ENCODE assay signal across 18 cellular contexts in genomic region chr1:86441581-86441980, GRCh38. TPM values are rescaled to one million over a fixed set of nuclear protein-coding genes. Genes with fewer than 3 reads are reported as not detected.
A peak's percentile ranks its signal among the peaks of the same experiment; 100 is the strongest.
DNase-seq lines count a peak whose midpoint lies in the region; ATAC-seq and TF ChIP-seq lines count a peak whose summit lies in the region.
"Had no signal": no experiment of that assay in that cellular context is flagged by ENCODE, and none has a peak within 500 bp of the region (broad histone marks: within the 10 kb centered on the region; RNA-seq: fewer than 3 reads in every experiment).

No MANE protein-coding gene starts in this region.

- H2BK120ac ChIP-seq in neuronal stem cell (ENCODE audit: low read depth, low read length): no peak overlapping the region

- H3K4me3 ChIP-seq in MM.1S (ENCODE audit: low read length) (no peak overlapping the region), neuronal stem cell (ENCODE audit: low read length in 2 of 2) (no peak overlapping the region)
- no peak overlapping the region for H3K4me3 ChIP-seq in naive thymus-derived CD4-positive, alpha-beta T cell (ENCODE audit: low read length)
- H3K4me3 ChIP-seq: right atrium auricular region had no signal

- no peak overlapping the region for H3K4ac ChIP-seq in neuronal stem cell (ENCODE audit: low read length)

- peak; percentile 9 for DNase-seq in activated CD8-positive, alpha-beta memory T cell treated with anti-CD3 and anti-CD28 coated beads, Interleukin-2, amount 50 U/mL, for 1 hour (ENCODE audit: extremely low read depth)
- DNase-seq in activated CD8-positive, alpha-beta memory T cell treated with anti-CD3 and anti-CD28 coated beads, Interleukin-2, amount 10 ng/mL, durations not matched to agents 7 days and 5 days: no peak
- DNase-seq in MM.1S (peak; percentile 75), T-helper 17 cell (peak in 1 of 3 donors; percentile 8), cerebellar cortex (ENCODE audit: low spot score) (no peak), neuronal stem cell (ENCODE audit: low spot score) (no peak), left ventricle myocardium superior (no peak)
- DNase-seq in naive thymus-derived CD4-positive, alpha-beta T cell: peak in 8 of 9 donors; percentile 8 to 78 (median 64)
- DNase-seq: EL; foreskin keratinocyte; left cardiac atrium; NCI-H2029 treated with DMSO at 0.1 percent for 48 hours; NCI-H526 treated with DMSO at 0.1 percent for 48 hours; stimulated activated naive CD8-positive, alpha-beta T cell treated with anti-CD3 and anti-CD28 coated beads, Interleukin-15, amount 100 ng/mL, for 72 hours had no signal

- no peaks in the 10 kb centered on the region for H3K79me2 ChIP-seq in MM.1S (ENCODE audit: low read length)

- H3K9me3 ChIP-seq in MM.1S (replicated peaks; ENCODE audit: insufficient read depth, low read length) (no peaks in the 10 kb centered on the region), T-helper 17 cell (ENCODE audit: control insufficient read depth, low read length, poor library complexity, severe bottlenecking) (no peaks in the 10 kb centered on the region), neuronal stem cell (replicated peaks in 1 of 2; ENCODE audit: control insufficient read depth in 2 of 2, insufficient read depth in 1 of 2, low read depth in 1 of 2, low read length in 2 of 2) (no peaks in the 10 kb centered on the region)
- H3K9me3 ChIP-seq in naive thymus-derived CD4-positive, alpha-beta T cell (ENCODE audit: control insufficient read depth in 2 of 3, low read length in 3 of 3): no peaks in the 10 kb centered on the region
- H3K9me3 ChIP-seq: right atrium auricular region had no signal

- H3K36me3 ChIP-seq in MM.1S (replicated peaks; ENCODE audit: insufficient read depth, low read length): no peaks in the 10 kb centered on the region
- H3K36me3 ChIP-seq in naive thymus-derived CD4-positive, alpha-beta T cell (ENCODE audit: control insufficient read depth in 2 of 3, insufficient read depth in 3 of 3, low read length in 3 of 3): no peaks in the 10 kb centered on the region
- H3K36me3 ChIP-seq in neuronal stem cell (replicated peaks in 1 of 2; ENCODE audit: control insufficient read depth in 2 of 2, insufficient read depth in 2 of 2, low read length in 2 of 2): no peaks in the 10 kb centered on the region
- H3K36me3 ChIP-seq: right atrium auricular region had no signal

- H3K18ac ChIP-seq in neuronal stem cell (ENCODE audit: low read length): no peak overlapping the region

- H2BK12ac ChIP-seq in neuronal stem cell (ENCODE audit: low read length): no peak overlapping the region

- intact Hi-C loops in naive thymus-derived CD4-positive, alpha-beta T cell (cut with micrococcal nuclease): loop anchor here in 1 of 2 donors (1.0 kb wide), 2 partner anchors 17 to 22 kb away; no protein-coding TSS in a partner anchor
- intact Hi-C loops in left ventricle myocardium superior (cut with micrococcal nuclease): no loop called here

- H3K4me1 Mint-ChIP-seq in activated CD8-positive, alpha-beta memory T cell treated with anti-CD3 and anti-CD28 coated beads, Interleukin-2, amount 10 ng/mL, durations not matched to agents 7 days and 5 days: no peaks in the 10 kb centered on the region
- peaks cover 11% of the 10 kb centered on the region for H3K4me1 Mint-ChIP-seq in T-helper 17 cell
- H3K4me1 Mint-ChIP-seq in naive thymus-derived CD4-positive, alpha-beta T cell: peaks cover 0 to 13% (median 10%) of the 10 kb centered on the region in 7 donors

- 0 out of 2 replicates have a peak, but pooled peaks cover 4% of the 10 kb centered on the region for H3F3A ChIP-seq in MM.1S (ENCODE audit: insufficient read depth, low read length)

- H4K8ac ChIP-seq in neuronal stem cell (ENCODE audit: low read depth, low read length): no peak overlapping the region

- H3K9ac ChIP-seq in MM.1S (ENCODE audit: low read length): no peak overlapping the region
- H3K9ac ChIP-seq in neuronal stem cell (ENCODE audit: low read depth, low read length, poor library complexity): no peak overlapping the region

- no peak for TF ChIP-seq CTCF in MM.1S (IDR thresholded peaks at IDR 0.05; ENCODE audit: low read length)

- CTCF ChIA-PET in activated CD8-positive, alpha-beta memory T cell treated with anti-CD3 and anti-CD28 coated beads, Interleukin-2, amount 10 ng/mL, durations not matched to agents 7 days and 5 days (lab: Charles Lee): no interaction called here
- CTCF ChIA-PET in naive thymus-derived CD4-positive, alpha-beta T cell (lab: Charles Lee): interaction anchor here (1.1 to 1.4 kb wide), 4 partner anchors 38 to 63 kb away, joined by 3 to 4 read pairs (median 4); no protein-coding TSS in a partner anchor

- no peak overlapping the region for H2BK15ac ChIP-seq in neuronal stem cell (ENCODE audit: low read length)

- no peak overlapping the region for H3K27ac Mint-ChIP-seq in activated CD8-positive, alpha-beta memory T cell treated with anti-CD3 and anti-CD28 coated beads, Interleukin-2, amount 10 ng/mL, durations not matched to agents 7 days and 5 days
- H3K27ac Mint-ChIP-seq in T-helper 17 cell: no peak overlapping the region
- H3K27ac Mint-ChIP-seq in naive thymus-derived CD4-positive, alpha-beta T cell: peak overlapping the region in 1 of 9 donors; percentile 6
- H3K27ac Mint-ChIP-seq: activated naive CD4-positive, alpha-beta T cell treated with anti-CD3 and anti-CD28 coated beads, Interleukin-2, amount 50 U/mL, for 24 hours; stimulated activated naive CD8-positive, alpha-beta T cell treated with anti-CD3 and anti-CD28 coated beads, Interleukin-15, amount 100 ng/mL, for 72 hours had no signal

- no peak overlapping the region for H2BK5ac ChIP-seq in neuronal stem cell (ENCODE audit: low read length)

- H3K27me3 ChIP-seq in MM.1S (replicated peaks; ENCODE audit: insufficient read depth, low read length) (no peaks in the 10 kb centered on the region), neuronal stem cell (ENCODE audit: control insufficient read depth in 3 of 3, insufficient read depth in 3 of 3, low read depth in 1 of 3, low read length in 3 of 3) (no peaks in the 10 kb centered on the region)
- H3K27me3 ChIP-seq in naive thymus-derived CD4-positive, alpha-beta T cell (ENCODE audit: control insufficient read depth in 2 of 2, insufficient read depth in 2 of 2, low read length in 2 of 2): no peaks in the 10 kb centered on the region
- H3K27me3 ChIP-seq: foreskin keratinocyte, right atrium auricular region had no signal

- WGBS in neuronal stem cell (ENCODE audit: extremely low coverage in 2 of 2, insufficient read length in 2 of 2, insufficient replicate concordance in 1 of 2), 2 donors: no CpG with 5 or more reads among the region's 2 CpGs

- no peaks in the 10 kb centered on the region for H4K20me1 ChIP-seq in MM.1S (ENCODE audit: insufficient read depth, low read length)

- H3K4me1 ChIP-seq in MM.1S (ENCODE audit: low read length) (peaks cover 6% of the 10 kb centered on the region; the same call in 1 of the 2 replicates), neuronal stem cell (ENCODE audit: control insufficient read depth in 2 of 2, insufficient read depth in 1 of 2, low read depth in 1 of 2, low read length in 2 of 2) (no peaks in the 10 kb centered on the region)
- peaks cover 0 to 12% of the 10 kb centered on the region in 2 donors for H3K4me1 ChIP-seq in naive thymus-derived CD4-positive, alpha-beta T cell (ENCODE audit: control insufficient read depth in 2 of 2, insufficient read depth in 2 of 2, low read length in 2 of 2)
- H3K4me1 ChIP-seq: foreskin keratinocyte, right atrium auricular region had no signal

- H3K4me2 ChIP-seq in MM.1S (ENCODE audit: low read depth, low read length) (no peak overlapping the region), neuronal stem cell (ENCODE audit: insufficient read depth, low read length, poor library complexity, severe bottlenecking) (no peak overlapping the region)

- no peak overlapping the region for H3K14ac ChIP-seq in neuronal stem cell (ENCODE audit: low read length)

- ATAC-seq in activated CD8-positive, alpha-beta memory T cell treated with anti-CD3 and anti-CD28 coated beads, Interleukin-2, amount 10 ng/mL, durations not matched to agents 7 days and 5 days: no peak
- ATAC-seq in T-helper 17 cell (peak; percentile 96), left ventricle myocardium superior (no peak)
- peak; percentile 94 for ATAC-seq in naive thymus-derived CD4-positive, alpha-beta T cell
- ATAC-seq: foreskin keratinocyte; left cardiac atrium; stimulated activated naive CD8-positive, alpha-beta T cell treated with anti-CD3 and anti-CD28 coated beads, Interleukin-15, amount 100 ng/mL, for 72 hours had no signal

- H2AFZ ChIP-seq in MM.1S (ENCODE audit: low read length) (no peak overlapping the region), neuronal stem cell (ENCODE audit: low read length) (no peak overlapping the region)

- no peak overlapping the region for H2AK5ac ChIP-seq in neuronal stem cell (ENCODE audit: low read depth, low read length)

- no peaks in the 10 kb centered on the region for H3K9me3 Mint-ChIP-seq in activated CD8-positive, alpha-beta memory T cell treated with anti-CD3 and anti-CD28 coated beads, Interleukin-2, amount 10 ng/mL, durations not matched to agents 7 days and 5 days (ENCODE audit: low read depth)
- peaks cover 0 to 2% (median 0%) of the 10 kb centered on the region in 11 donors for H3K9me3 Mint-ChIP-seq in naive thymus-derived CD4-positive, alpha-beta T cell
- H3K9me3 Mint-ChIP-seq: activated naive CD4-positive, alpha-beta T cell treated with anti-CD3 and anti-CD28 coated beads, Interleukin-2, amount 50 U/mL, for 24 hours; stimulated activated naive CD8-positive, alpha-beta T cell treated with anti-CD3 and anti-CD28 coated beads, Interleukin-15, amount 100 ng/mL, for 72 hours had no signal

- H3K27ac ChIP-seq in MM.1S (ENCODE audit: low read length) (no peak overlapping the region), neuronal stem cell (replicated peaks; ENCODE audit: low read length) (no peak overlapping the region)
- no peak overlapping the region for H3K27ac ChIP-seq in naive thymus-derived CD4-positive, alpha-beta T cell (ENCODE audit: low read depth, low read length)
- H3K27ac ChIP-seq: foreskin keratinocyte, right atrium auricular region, VCaP had no signal

- H3K36me3 Mint-ChIP-seq in activated CD8-positive, alpha-beta memory T cell treated with anti-CD3 and anti-CD28 coated beads, Interleukin-2, amount 10 ng/mL, durations not matched to agents 7 days and 5 days: no peaks in the 10 kb centered on the region
- H3K36me3 Mint-ChIP-seq in T-helper 17 cell (ENCODE audit: low read depth): no peaks in the 10 kb centered on the region
- no peaks in the 10 kb centered on the region for H3K36me3 Mint-ChIP-seq in naive thymus-derived CD4-positive, alpha-beta T cell
- H3K36me3 Mint-ChIP-seq: activated naive CD4-positive, alpha-beta T cell treated with anti-CD3 and anti-CD28 coated beads, Interleukin-2, amount 50 U/mL, for 24 hours had no signal

- H4K91ac ChIP-seq in neuronal stem cell (ENCODE audit: low read depth, low read length, poor library complexity): no peak overlapping the region

- no peaks in the 10 kb centered on the region for H3K9me2 ChIP-seq in MM.1S (replicated peaks; ENCODE audit: insufficient read depth, low read length)

- no peaks in the 10 kb centered on the region for H3K79me1 ChIP-seq in neuronal stem cell (ENCODE audit: low read depth, low read length)

- H3K4me3 Mint-ChIP-seq in activated CD8-positive, alpha-beta memory T cell treated with anti-CD3 and anti-CD28 coated beads, Interleukin-2, amount 10 ng/mL, durations not matched to agents 7 days and 5 days: no peak overlapping the region
- no peak overlapping the region for H3K4me3 Mint-ChIP-seq in T-helper 17 cell
- H3K4me3 Mint-ChIP-seq in naive thymus-derived CD4-positive, alpha-beta T cell: peak overlapping the region in 7 of 10 donors; percentile 3 to 42 (median 8)
- H3K4me3 Mint-ChIP-seq: activated naive CD4-positive, alpha-beta T cell treated with anti-CD3 and anti-CD28 coated beads, Interleukin-2, amount 50 U/mL, for 24 hours; stimulated activated naive CD8-positive, alpha-beta T cell treated with anti-CD3 and anti-CD28 coated beads, Interleukin-15, amount 100 ng/mL, for 72 hours had no signal

- peaks cover 21% of the 10 kb centered on the region for H3K27me3 Mint-ChIP-seq in activated CD8-positive, alpha-beta memory T cell treated with anti-CD3 and anti-CD28 coated beads, Interleukin-2, amount 10 ng/mL, durations not matched to agents 7 days and 5 days
- H3K27me3 Mint-ChIP-seq in T-helper 17 cell: peaks cover 25% of the 10 kb centered on the region
- H3K27me3 Mint-ChIP-seq in naive thymus-derived CD4-positive, alpha-beta T cell: peaks cover 0 to 18% (median 11%) of the 10 kb centered on the region in 5 donors
- H3K27me3 Mint-ChIP-seq: activated naive CD4-positive, alpha-beta T cell treated with anti-CD3 and anti-CD28 coated beads, Interleukin-2, amount 50 U/mL, for 24 hours; stimulated activated naive CD8-positive, alpha-beta T cell treated with anti-CD3 and anti-CD28 coated beads, Interleukin-15, amount 100 ng/mL, for 72 hours had no signal

- H3K23ac ChIP-seq in neuronal stem cell (ENCODE audit: low read depth, low read length, poor library complexity): no peak overlapping the region

- POLR2A ChIA-PET in naive thymus-derived CD4-positive, alpha-beta T cell (lab: Charles Lee): interaction anchor here (0.5 to 2.2 kb wide), 2 partner anchors 11 to 262 kb away, joined by 3 to 6 read pairs; no protein-coding TSS in a partner anchor

RNA-seq across cellular contexts. Expression of gene CLCA2, which starts 17.6 kb away (rescaled TPM):
- total RNA-seq in activated CD8-positive, alpha-beta memory T cell treated with anti-CD3 and anti-CD28 coated beads, Interleukin-2, amount 10 ng/mL, durations not matched to agents 7 days and 5 days: not detected
- total RNA-seq in T-helper 17 cell (not detected), left ventricle myocardium superior (not detected)
- total RNA-seq in naive thymus-derived CD4-positive, alpha-beta T cell: not detected
- not detected for polyA plus RNA-seq in naive thymus-derived CD4-positive, alpha-beta T cell
- not detected for polyA plus RNA-seq in neuronal stem cell (2013, experiment 1 of 2)
- polyA plus RNA-seq in neuronal stem cell (2013, experiment 2 of 2): not detected
- total RNA-seq: right atrium auricular region had no signal

RNA-seq across cellular contexts. Expression of gene CLCA1, which starts 27.1 kb away (rescaled TPM):
- total RNA-seq in activated CD8-positive, alpha-beta memory T cell treated with anti-CD3 and anti-CD28 coated beads, Interleukin-2, amount 10 ng/mL, durations not matched to agents 7 days and 5 days: not detected
- not detected for total RNA-seq in T-helper 17 cell
- not detected for total RNA-seq in naive thymus-derived CD4-positive, alpha-beta T cell
- polyA plus RNA-seq in naive thymus-derived CD4-positive, alpha-beta T cell: not detected
- not detected for polyA plus RNA-seq in neuronal stem cell (2013, experiment 1 of 2)
- polyA plus RNA-seq in neuronal stem cell (2013, experiment 2 of 2): not detected
- total RNA-seq in left ventricle myocardium superior: not detected
- total RNA-seq: foreskin keratinocyte, left cardiac atrium, right atrium auricular region, RPMI7951 had no signal
- polyA plus RNA-seq: foreskin keratinocyte had no signal

RNA-seq across cellular contexts. Expression of gene ODF2L, which starts 45.5 kb away (rescaled TPM):
- 10 to 100 TPM; 45.6 to 69.2 TPM for total RNA-seq in activated CD8-positive, alpha-beta memory T cell treated with anti-CD3 and anti-CD28 coated beads, Interleukin-2, amount 10 ng/mL, durations not matched to agents 7 days and 5 days
- total RNA-seq in T-helper 17 cell (100 to 1,000 TPM; 122 to 145 TPM), left ventricle myocardium superior (7.6 TPM)
- 10 to 100 TPM; 50.3 to 75.3 (median 52.2) TPM for total RNA-seq in naive thymus-derived CD4-positive, alpha-beta T cell
- 10 to 100 TPM; 22.8 to 30.8 TPM for polyA plus RNA-seq in naive thymus-derived CD4-positive, alpha-beta T cell
- polyA plus RNA-seq in neuronal stem cell (2013, experiment 1 of 2): 37.1 TPM
- 37.9 TPM for polyA plus RNA-seq in neuronal stem cell (2013, experiment 2 of 2)

Comparison
In these comparisons a context has a peak if more than half of its experiments do, and no peak if none do; other contexts are left out.
1. DNase-seq: peak in activated CD8-positive, alpha-beta memory T cell treated with anti-CD3 and anti-CD28 coated beads, Interleukin-2, amount 50 U/mL, for 1 hour (single experiment), MM.1S (single experiment) and naive thymus-derived CD4-positive, alpha-beta T cell (8 of 9); none in activated CD8-positive, alpha-beta memory T cell treated with anti-CD3 and anti-CD28 coated beads, Interleukin-2, amount 10 ng/mL, durations not matched to agents 7 days and 5 days (single experiment), cerebellar cortex (single experiment), neuronal stem cell (single experiment) and left ventricle myocardium superior (single experiment).
2. ATAC-seq: peak in T-helper 17 cell (single experiment) and naive thymus-derived CD4-positive, alpha-beta T cell (single experiment); none in activated CD8-positive, alpha-beta memory T cell treated with anti-CD3 and anti-CD28 coated beads, Interleukin-2, amount 10 ng/mL, durations not matched to agents 7 days and 5 days (single experiment) and left ventricle myocardium superior (single experiment).
3. H3K4me3 Mint-ChIP-seq: peak in naive thymus-derived CD4-positive, alpha-beta T cell (7 of 10); none in activated CD8-positive, alpha-beta memory T cell treated with anti-CD3 and anti-CD28 coated beads, Interleukin-2, amount 10 ng/mL, durations not matched to agents 7 days and 5 days (single experiment) and T-helper 17 cell (single experiment).